ENCODE assay signal across 12 cellular contexts in the genomic region with DNA sequence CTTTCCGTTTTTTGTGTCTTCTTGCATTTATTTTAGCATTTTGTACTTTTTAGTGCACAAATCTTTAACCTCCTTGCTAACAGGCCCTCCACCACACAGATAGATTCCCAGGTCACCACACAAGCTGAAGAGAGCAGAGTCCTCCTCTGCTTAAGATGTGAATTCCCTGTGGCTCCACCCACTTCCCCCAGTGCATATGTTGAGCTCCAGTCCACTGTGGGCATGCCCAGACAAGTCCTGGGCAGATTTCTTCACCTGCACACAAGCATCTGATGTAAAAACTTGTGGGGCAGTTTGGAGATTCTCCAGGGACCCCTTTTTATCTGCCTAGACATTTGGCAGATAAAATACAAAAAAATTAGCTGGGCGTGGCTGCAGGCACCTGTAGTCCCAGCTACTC. TPM values are rescaled to one million over a fixed set of nuclear protein-coding genes. Genes with fewer than 3 reads are reported as not detected.
DNase-seq lines count a peak whose midpoint lies in the region; ATAC-seq, FAIRE-seq and TF ChIP-seq lines count a peak whose summit lies in the region.
"Had no signal": no experiment of that assay in that cellular context is flagged by ENCODE, and none has a peak within 500 bp of the region (broad histone marks: within the 10 kb centered on the region; RNA-seq: fewer than 3 reads in every experiment).

No MANE protein-coding gene starts in this region.

- ATAC-seq in GM18498 (IDR thresholded peaks at IDR 0.05; ENCODE audit: unreplicated experiment) (peak; percentile 69), GM18909 (IDR thresholded peaks at IDR 0.05; ENCODE audit: poor library complexity, unreplicated experiment) (peak; percentile 77), HG03159 (IDR thresholded peaks at IDR 0.05; ENCODE audit: unreplicated experiment) (peak; percentile 57)
- ATAC-seq: heart left ventricle had no signal

- no peaks in the 10 kb centered on the region for H3K27me3 ChIP-seq in bronchial epithelial cell (ENCODE audit: control insufficient read depth, insufficient read depth, low read length)

- no peak overlapping the region for H3K4me3 ChIP-seq in bronchial epithelial cell (ENCODE audit: low read depth, low read length)
- H3K4me3 ChIP-seq: heart left ventricle had no signal

- TF ChIP-seq CTCF in bronchial epithelial cell (IDR thresholded peaks at IDR 0.05; ENCODE audit: insufficient read depth, low read length, severe bottlenecking), result no peak

- no peaks in the 10 kb centered on the region for H3K36me3 ChIP-seq in bronchial epithelial cell (ENCODE audit: control insufficient read depth, insufficient read depth, low read length)
- H3K36me3 ChIP-seq: heart left ventricle had no signal

- DNase-seq in bronchial epithelial cell (ENCODE audit: low read depth) (peak; percentile 64), hippocampal formation (lab: John Stamatoyannopoulos, UW) (no peak), GF-D8 (lab: John Stamatoyannopoulos, UW) (no peak)
- no peak for DNase-seq in stimulated activated CD4-positive, alpha-beta T cell treated with anti-CD3 and anti-CD28 coated beads, Interleukin-4, amount 100 ng/mL, for 24 hours
- DNase-seq: activated CD8-positive, alpha-beta memory T cell treated with anti-CD3 and anti-CD28 coated beads for 24 hours; COR-L47; effector CD4-positive, alpha-beta T cell; heart left ventricle had no signal

- no peak for FAIRE-seq in bronchial epithelial cell (lab: Jason Lieb, UNC)

RNA-seq across cellular contexts. Expression of a gene that starts 19.8 kb away (rescaled TPM):
- not detected in 2 replicates for total RNA-seq in bronchial epithelial cell
- total RNA-seq: osteocyte had no signal
